Comparison of ENCODE assay signal across 9 cellular contexts in the genomic region with DNA sequence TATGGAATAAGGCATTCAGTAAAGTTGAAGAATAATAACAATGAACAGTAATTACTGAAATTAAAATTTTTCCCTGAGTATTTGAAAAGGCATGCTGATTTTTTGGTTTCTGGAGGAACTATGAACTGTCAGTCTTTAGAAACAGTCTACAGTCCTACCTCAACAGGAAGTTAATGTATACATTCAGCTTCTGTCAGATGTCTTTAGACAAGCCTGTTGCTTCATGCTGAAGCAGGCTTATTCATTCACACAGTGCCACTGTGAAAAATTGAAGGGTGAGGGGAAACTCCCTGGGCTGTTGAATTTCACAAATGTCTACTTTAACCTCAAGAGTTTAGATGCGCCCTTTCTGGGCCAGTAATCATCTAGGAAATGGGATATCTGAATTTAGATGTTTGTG. TPM values are rescaled to one million over a fixed set of nuclear protein-coding genes. Genes with fewer than 3 reads are reported as not detected.
DNase-seq lines count a peak whose midpoint lies in the region; ATAC-seq and TF ChIP-seq lines count a peak whose summit lies in the region.
"Had no signal": no experiment of that assay in that cellular context is flagged by ENCODE, and none has a peak within 500 bp of the region (broad histone marks: within the 10 kb centered on the region; RNA-seq: fewer than 3 reads in every experiment).

No MANE protein-coding gene starts in this region.

- H3K4me1 Mint-ChIP-seq in activated T-helper 2 cell treated with anti-CD3 and anti-CD28 coated beads, Interferon-gamma antibody, Interleukin-2, Interleukin-4, amounts not matched to agents 10 μg/mL and 5 μg/mL and 100 μg/mL, durations not matched to agents 14 hours and 24 hours and 36 hours (ENCODE audit: low read depth), result peaks cover 44% of the 10 kb centered on the region
- H3K4me1 Mint-ChIP-seq in stimulated activated naive CD8-positive, alpha-beta T cell treated with anti-CD3 and anti-CD28 coated beads, Interleukin-15, amount 100 ng/mL, for 72 hours, result peaks cover 69% of the 10 kb centered on the region

- no peak overlapping the region for H4K8ac ChIP-seq in IMR-90 (ENCODE audit: low read depth in 2 of 2, low read length in 2 of 2)

- no peak for TF ChIP-seq POLR2A in IMR-90 (IDR thresholded peaks at IDR 0.05; ENCODE audit: low read depth, low read length)

- H3K9me1 ChIP-seq in IMR-90 (ENCODE audit: insufficient read depth, low read length), result no peaks in the 10 kb centered on the region; the same call in 1 of the 2 replicates

- no peak for TF ChIP-seq RAD21 in IMR-90 (IDR thresholded peaks at IDR 0.05; ENCODE audit: low read length)

- BruUV-seq in IMR-90 (replicated peaks; lab: Mats Ljungman, UMichigan), result TSS peak; percentile 9

- peak; percentile 27 for DNase-seq in stimulated activated CD4-positive, alpha-beta T cell treated with anti-CD3 and anti-CD28 coated beads, Interleukin-15, amount 100 ng/mL, for 24 hours
- DNase-seq in stimulated activated CD4-positive, alpha-beta T cell treated with anti-CD3 and anti-CD28 coated beads, Interleukin-4, amount 100 ng/mL, for 1 hour, result no peak
- DNase-seq in IMR-90 (peak; percentile 72), NCI-H1436 (lab: John Stamatoyannopoulos, UW) (no peak), heart right ventricle (no peak), BE2C (no peak)
- no peak for DNase-seq in activated T-helper 2 cell treated with anti-CD3 and anti-CD28 coated beads, Interferon-gamma antibody, Interleukin-2, Interleukin-4, amounts not matched to agents 10 μg/mL and 5 μg/mL and 100 μg/mL, durations not matched to agents 14 hours and 24 hours and 36 hours (ENCODE audit: low spot score)
- peak; percentile 20 to 46 for DNase-seq in stimulated activated naive CD8-positive, alpha-beta T cell treated with anti-CD3 and anti-CD28 coated beads, Interleukin-15, amount 100 ng/mL, for 72 hours

- H3K4me3 Mint-ChIP-seq in activated T-helper 2 cell treated with anti-CD3 and anti-CD28 coated beads, Interferon-gamma antibody, Interleukin-2, Interleukin-4, amounts not matched to agents 10 μg/mL and 5 μg/mL and 100 μg/mL, durations not matched to agents 14 hours and 24 hours and 36 hours (ENCODE audit: low read depth), result peak overlapping the region; percentile 7
- peak overlapping the region; percentile 13 to 20 for H3K4me3 Mint-ChIP-seq in stimulated activated naive CD8-positive, alpha-beta T cell treated with anti-CD3 and anti-CD28 coated beads, Interleukin-15, amount 100 ng/mL, for 72 hours

- dilution Hi-C loops in IMR-90 (cut with HindIII; ENCODE audit: low sequenced_read_pairs, unreplicated experiment), result no loop called here

- no peak overlapping the region for H3K9ac ChIP-seq in IMR-90 (ENCODE audit: low read depth, low read length)

- H3K36me3 ChIP-seq in IMR-90 (ENCODE audit: control insufficient read depth, insufficient read depth, low read length), result no peaks in the 10 kb centered on the region
- H3K36me3 ChIP-seq in heart right ventricle, result no peaks in the 10 kb centered on the region
- H3K36me3 ChIP-seq in BE2C, result peaks cover 4% of the 10 kb centered on the region

- peaks cover 52% of the 10 kb centered on the region for H4K20me1 ChIP-seq in IMR-90 (ENCODE audit: insufficient read depth, low read length)

- H2AK9ac ChIP-seq in IMR-90 (replicated peaks; ENCODE audit: low read depth, low read length, poor library complexity), result no peak overlapping the region

- in situ Hi-C loops in IMR-90 (cut with MboI; ENCODE audit: low sequenced_read_pairs), result no loop called here

- no peak overlapping the region for H2BK5ac ChIP-seq in IMR-90 (ENCODE audit: low read depth, low read length, poor library complexity, severe bottlenecking)

- H3K4ac ChIP-seq in IMR-90 (ENCODE audit: low read depth, low read length), result no peak overlapping the region

- intact Hi-C loops in IMR-90 (cut with micrococcal nuclease) (no loop called here), heart right ventricle (cut with DNase I) (loop anchor here in 2 of 10 donors (10.0 kb wide), 1 partner anchor 390 kb away; the partner anchor contains the start of gene AHCYL2 (in 2 of the 2))
- intact Hi-C loops in activated T-helper 2 cell treated with anti-CD3 and anti-CD28 coated beads, Interferon-gamma antibody, Interleukin-2, Interleukin-4, amounts not matched to agents 10 μg/mL and 5 μg/mL and 100 μg/mL, durations not matched to agents 14 hours and 24 hours and 36 hours (cut with micrococcal nuclease), result loop anchor here (1.0 to 10.0 kb wide), 2 partner anchors 20 to 250 kb away; no protein-coding TSS in a partner anchor

- no peak overlapping the region for H4K5ac ChIP-seq in IMR-90 (ENCODE audit: low read depth, low read length)

- CTCF ChIA-PET in IMR-90 (lab: Yijun Ruan, JAX), result interaction anchor here (1.5 kb wide), 1 partner anchor 247 kb away, joined by 3 read pairs; no protein-coding TSS in a partner anchor

- H3K9me3 Mint-ChIP-seq in activated T-helper 2 cell treated with anti-CD3 and anti-CD28 coated beads, Interferon-gamma antibody, Interleukin-2, Interleukin-4, amounts not matched to agents 10 μg/mL and 5 μg/mL and 100 μg/mL, durations not matched to agents 14 hours and 24 hours and 36 hours, result no peaks in the 10 kb centered on the region
- H3K9me3 Mint-ChIP-seq in stimulated activated naive CD8-positive, alpha-beta T cell treated with anti-CD3 and anti-CD28 coated beads, Interleukin-15, amount 100 ng/mL, for 72 hours, result no peaks in the 10 kb centered on the region

- H3K56ac ChIP-seq in IMR-90 (ENCODE audit: extremely low read depth, insufficient read depth, low read length), result no peak overlapping the region

- H3K27me3 ChIP-seq in IMR-90 (ENCODE audit: control insufficient read depth, insufficient read depth, low read length) (no peaks in the 10 kb centered on the region), heart right ventricle (no peaks in the 10 kb centered on the region), BE2C (no peaks in the 10 kb centered on the region)
- H3K27me3 ChIP-seq: SJSA1 had no signal

- no peaks in the 10 kb centered on the region for H3K27me3 Mint-ChIP-seq in activated T-helper 2 cell treated with anti-CD3 and anti-CD28 coated beads, Interferon-gamma antibody, Interleukin-2, Interleukin-4, amounts not matched to agents 10 μg/mL and 5 μg/mL and 100 μg/mL, durations not matched to agents 14 hours and 24 hours and 36 hours (ENCODE audit: low read depth)
- no peaks in the 10 kb centered on the region for H3K27me3 Mint-ChIP-seq in stimulated activated naive CD8-positive, alpha-beta T cell treated with anti-CD3 and anti-CD28 coated beads, Interleukin-15, amount 100 ng/mL, for 72 hours

- TF ChIP-seq CTCF in IMR-90 (conservative IDR thresholded peaks at IDR 0.05; ENCODE audit: low read depth, low read length) (no peak), heart right ventricle (IDR thresholded peaks at IDR 0.05) (no peak), BE2C (IDR thresholded peaks at IDR 0.05; ENCODE audit: low read depth, low read length) (no peak)

- no peak overlapping the region for H4K91ac ChIP-seq in IMR-90 (ENCODE audit: insufficient read depth, low read depth, low read length)

- H3K4me1 ChIP-seq in IMR-90 (ENCODE audit: control insufficient read depth, insufficient read depth, low read length) (peaks cover 4% of the 10 kb centered on the region), heart right ventricle (peaks cover 0 to 70% (median 49%) of the 10 kb centered on the region in 9 donors), BE2C (0 out of 2 replicates have a peak, but pooled peaks cover 4% of the 10 kb centered on the region)

- ATAC-seq in IMR-90 (ENCODE audit: low read depth) (no peak), heart right ventricle (no peak)
- peak; percentile 61 for ATAC-seq in stimulated activated naive CD8-positive, alpha-beta T cell treated with anti-CD3 and anti-CD28 coated beads, Interleukin-15, amount 100 ng/mL, for 72 hours

- no peak overlapping the region for H3K4me3 ChIP-seq in IMR-90 (ENCODE audit: insufficient read depth, low read depth, low read length)
- no peak overlapping the region for H3K4me3 ChIP-seq in heart right ventricle
- no peak overlapping the region for H3K4me3 ChIP-seq in BE2C (ENCODE audit: low read depth, low read length)
- H3K4me3 ChIP-seq: SJSA1 had no signal

- H3K27ac ChIP-seq in IMR-90 (ENCODE audit: insufficient read depth, low read length) (no peak overlapping the region), heart right ventricle (peak overlapping the region in 1 of 10 donors; percentile 4)
- H3K27ac ChIP-seq: SJSA1 had no signal

- no peaks in the 10 kb centered on the region for H3K9me3 ChIP-seq in IMR-90 (ENCODE audit: control insufficient read depth, insufficient read depth, low read length)
- no peaks in the 10 kb centered on the region for H3K9me3 ChIP-seq in heart right ventricle
- no peaks in the 10 kb centered on the region for H3K9me3 ChIP-seq in BE2C
- H3K9me3 ChIP-seq: SJSA1 had no signal

- no peak overlapping the region for H3K23ac ChIP-seq in IMR-90 (ENCODE audit: low read depth, low read length)

- H2BK15ac ChIP-seq in IMR-90 (ENCODE audit: low read depth, low read length), result no peak overlapping the region

- H3K36me3 Mint-ChIP-seq in activated T-helper 2 cell treated with anti-CD3 and anti-CD28 coated beads, Interferon-gamma antibody, Interleukin-2, Interleukin-4, amounts not matched to agents 10 μg/mL and 5 μg/mL and 100 μg/mL, durations not matched to agents 14 hours and 24 hours and 36 hours (ENCODE audit: low read depth), result peaks cover 12% of the 10 kb centered on the region

- no peak overlapping the region for H2AFZ ChIP-seq in IMR-90 (replicated peaks; ENCODE audit: low read length, poor library complexity)

- H3K14ac ChIP-seq in IMR-90 (replicated peaks; ENCODE audit: low read depth, low read length), result no peak overlapping the region

- H2AK5ac ChIP-seq in IMR-90 (ENCODE audit: low read depth, low read length), result no peak overlapping the region

- no peak overlapping the region; the same call in 1 of the 2 replicates for H3K4me2 ChIP-seq in IMR-90 (ENCODE audit: low read depth, low read length)

- POLR2A ChIA-PET in IMR-90 (lab: Charles Lee; ENCODE audit: unreplicated experiment), result no interaction called here

- H3K18ac ChIP-seq in IMR-90 (ENCODE audit: low read depth, low read length), result no peak overlapping the region

- no CpG with 5 or more reads among the region's 1 CpG for WGBS in IMR-90 (ENCODE audit: extremely low coverage in 2 of 2, insufficient read length in 1 of 2), 2 experiments
- WGBS in heart right ventricle, 2 donors, result 95 to 100% methylated on average over 1 of the region's 1 CpG

- no peak overlapping the region for H2BK120ac ChIP-seq in IMR-90 (ENCODE audit: low read depth, low read length)

- peak overlapping the region; percentile 25 for H3K27ac Mint-ChIP-seq in activated T-helper 2 cell treated with anti-CD3 and anti-CD28 coated beads, Interferon-gamma antibody, Interleukin-2, Interleukin-4, amounts not matched to agents 10 μg/mL and 5 μg/mL and 100 μg/mL, durations not matched to agents 14 hours and 24 hours and 36 hours
- H3K27ac Mint-ChIP-seq in stimulated activated naive CD8-positive, alpha-beta T cell treated with anti-CD3 and anti-CD28 coated beads, Interleukin-15, amount 100 ng/mL, for 72 hours, result no peak overlapping the region

- no peak overlapping the region for H2BK20ac ChIP-seq in IMR-90 (ENCODE audit: low read depth, low read length)

- peaks cover 41 to 75% of the 10 kb centered on the region in 2 experiments for H3K79me1 ChIP-seq in IMR-90 (ENCODE audit: low read depth in 1 of 2, low read length in 2 of 2)

RNA-seq across cellular contexts. Expression of gene NRF1, which starts 3.5 kb away (rescaled TPM):
- total RNA-seq in IMR-90 (2012; rRNA removed), result 12.2 and 15.8 TPM in 2 replicates
- 7.8 and 11.4 TPM in 2 replicates for polyA plus RNA-seq in IMR-90 (2012; rRNA removed)
- 4.4 and 5.5 TPM in 2 replicates for polyA plus RNA-seq in IMR-90 (2012; cell fraction: cytosol; rRNA removed)
- polyA plus RNA-seq in IMR-90 (2012; cell fraction: nucleus; rRNA removed; ENCODE audit: low replicate concordance), result 14.2 and 21.3 TPM in 2 replicates
- total RNA-seq in activated T-helper 2 cell treated with anti-CD3 and anti-CD28 coated beads, Interferon-gamma antibody, Interleukin-2, Interleukin-4, amounts not matched to agents 10 μg/mL and 5 μg/mL and 100 μg/mL, durations not matched to agents 14 hours and 24 hours and 36 hours, result 22.8 and 25.4 TPM in 2 replicates
- 10 to 100 TPM in 8 of 10 donors, 1 to 10 TPM in 2; 8.3 to 16.0 (median 13.0) TPM for total RNA-seq in heart right ventricle
- polyA plus RNA-seq in heart right ventricle, result 1 to 10 TPM; 4.9 to 9.6 TPM
- 19.9 TPM for polyA plus RNA-seq in BE2C (2012; ENCODE audit: insufficient read depth, insufficient read length, low read depth)

Comparison
In these comparisons a context has a peak if more than half of its experiments do, and no peak if none do; other contexts are left out.
1. DNase-seq: peak in stimulated activated CD4-positive, alpha-beta T cell treated with anti-CD3 and anti-CD28 coated beads, Interleukin-15, amount 100 ng/mL, for 24 hours (single experiment), IMR-90 (single experiment) and stimulated activated naive CD8-positive, alpha-beta T cell treated with anti-CD3 and anti-CD28 coated beads, Interleukin-15, amount 100 ng/mL, for 72 hours (2 of 2); none in stimulated activated CD4-positive, alpha-beta T cell treated with anti-CD3 and anti-CD28 coated beads, Interleukin-4, amount 100 ng/mL, for 1 hour (single experiment), activated T-helper 2 cell treated with anti-CD3 and anti-CD28 coated beads, Interferon-gamma antibody, Interleukin-2, Interleukin-4, amounts not matched to agents 10 μg/mL and 5 μg/mL and 100 μg/mL, durations not matched to agents 14 hours and 24 hours and 36 hours (single experiment), NCI-H1436 (single experiment), heart right ventricle (0 of 2) and BE2C (single experiment).